ENCODE assay signal across 27 cellular contexts in genomic region chr13:36665630-36666029, GRCh38. TPM values are rescaled to one million over a fixed set of nuclear protein-coding genes. Genes with fewer than 3 reads are reported as not detected.
"Had no signal": no experiment of that assay in that cellular context is flagged by ENCODE, and none has a peak within 500 bp of the region (broad histone marks: within the 10 kb centered on the region; RNA-seq: fewer than 3 reads in every experiment).

No MANE protein-coding gene starts in this region.

- H3K27ac ChIP-seq: HL-60, KMS-11, RWPE1 had no signal

- DNase-seq: MV-4-11; NCI-H1048; NCI-H1105; NCI-H1436 treated with DMSO at 0.1 percent for 48 hours; NCI-H1694; NCI-H2081 treated with DMSO at 0.1 percent for 48 hours; NCI-H226; NCI-H446; NCI-H526 treated with DMSO at 0.1 percent for 48 hours; NCI-H82; NK-92 treated with Interleukin-12 subunit alpha and Interleukin-12 subunit beta, amount 100 ng/mL, for 24 hours; PC-3; SK-N-SH; SW 1271; T-cell had no signal

- H3K9me2 ChIP-seq: SK-N-SH had no signal

- H3K27ac Mint-ChIP-seq: T-cell; T-helper 1 cell treated with Interleukin-12 subunit alpha and Interleukin-12 subunit beta and Interleukin-4 antibody, amounts not matched to agents 30 μg/mL and 1 μg/mL, for 36 hours had no signal

- H3K4me1 Mint-ChIP-seq: T-cell had no signal

- H3K9me3 Mint-ChIP-seq: T-helper 1 cell treated with Interleukin-12 subunit alpha and Interleukin-12 subunit beta and Interleukin-4 antibody, amounts not matched to agents 30 μg/mL and 1 μg/mL, for 36 hours had no signal

- H3K4me3 Mint-ChIP-seq: T-cell; T-helper 1 cell treated with Interleukin-12 subunit alpha and Interleukin-12 subunit beta and Interleukin-4 antibody, amounts not matched to agents 30 μg/mL and 1 μg/mL, for 36 hours had no signal

- ATAC-seq: K562, Panc1, PC-3, T-cell had no signal

- H3K36me3 Mint-ChIP-seq: IgD-negative memory B cell, T-cell had no signal

- H3K4me3 ChIP-seq: K562 had no signal

- H3K4me2 ChIP-seq: KMS-11, SK-N-SH had no signal

RNA-seq across cellular contexts. Expression of gene SERTM1, which starts 8.2 kb away (rescaled TPM):
- total RNA-seq: K562; LHCN-M2; MCF 10A; OCI-LY7; PC-3; SK-MEL-5; T-cell; T-helper 2 cell treated with Interferon-gamma antibody and Interleukin-4, amounts not matched to agents 100 ng/mL and 5 ng/mL, for 36 hours had no signal
- polyA plus RNA-seq: IgD-negative memory B cell, K562 had no signal
